ENCODE assay signal across 1 cellular context in the genomic region with DNA sequence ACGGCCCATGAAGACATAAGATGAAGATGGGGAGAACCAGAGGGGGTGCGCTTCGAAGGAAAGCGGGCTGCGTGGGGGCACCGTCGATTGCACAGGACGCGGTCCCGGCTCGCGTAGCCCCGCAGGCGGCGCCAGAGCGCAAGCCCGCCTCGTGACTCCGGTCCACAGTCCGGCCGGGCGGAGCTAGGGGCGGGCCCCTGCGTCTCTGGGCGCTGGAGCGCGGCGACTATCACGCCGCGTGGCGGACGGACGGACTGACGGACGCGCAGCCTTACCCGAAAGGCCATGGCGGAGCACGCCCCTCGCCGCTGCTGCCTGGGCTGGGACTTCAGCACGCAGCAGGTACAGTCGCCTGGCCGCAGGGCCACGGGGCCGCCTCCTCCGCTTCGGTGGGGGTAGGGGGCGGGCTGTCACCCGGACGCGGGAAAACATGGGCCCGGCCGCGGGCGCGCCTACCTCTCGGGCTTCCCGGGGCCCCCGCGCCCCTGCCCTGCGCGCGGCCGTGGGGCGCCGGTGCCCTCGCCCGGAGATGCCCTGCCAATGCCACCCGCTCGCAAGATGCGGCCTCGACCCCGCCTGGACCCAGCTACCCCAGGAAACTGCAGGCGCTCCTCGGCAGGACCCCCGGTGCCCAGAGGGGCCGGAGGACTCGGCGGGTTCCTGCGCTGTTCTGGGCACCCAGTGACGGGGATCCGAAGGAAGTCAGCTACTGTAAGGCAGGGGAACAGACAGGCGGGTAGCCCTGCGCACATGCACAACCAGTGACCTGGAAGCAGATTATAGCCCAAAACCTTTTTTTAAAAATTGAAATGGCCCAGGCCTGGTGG.
TF ChIP-seq lines count a peak whose summit lies in the region.

XYLB (plus strand) TSS at position 202 of the 827 bp plus-strand sequence; CDS start at position 286, 84 bp downstream.

TF ChIP-seq in SK-N-SH, 30 proteins besides CTCF, POLR2A, EP300 and RAD21 (continued from another document):
- TF ChIP-seq, protein P1, sequence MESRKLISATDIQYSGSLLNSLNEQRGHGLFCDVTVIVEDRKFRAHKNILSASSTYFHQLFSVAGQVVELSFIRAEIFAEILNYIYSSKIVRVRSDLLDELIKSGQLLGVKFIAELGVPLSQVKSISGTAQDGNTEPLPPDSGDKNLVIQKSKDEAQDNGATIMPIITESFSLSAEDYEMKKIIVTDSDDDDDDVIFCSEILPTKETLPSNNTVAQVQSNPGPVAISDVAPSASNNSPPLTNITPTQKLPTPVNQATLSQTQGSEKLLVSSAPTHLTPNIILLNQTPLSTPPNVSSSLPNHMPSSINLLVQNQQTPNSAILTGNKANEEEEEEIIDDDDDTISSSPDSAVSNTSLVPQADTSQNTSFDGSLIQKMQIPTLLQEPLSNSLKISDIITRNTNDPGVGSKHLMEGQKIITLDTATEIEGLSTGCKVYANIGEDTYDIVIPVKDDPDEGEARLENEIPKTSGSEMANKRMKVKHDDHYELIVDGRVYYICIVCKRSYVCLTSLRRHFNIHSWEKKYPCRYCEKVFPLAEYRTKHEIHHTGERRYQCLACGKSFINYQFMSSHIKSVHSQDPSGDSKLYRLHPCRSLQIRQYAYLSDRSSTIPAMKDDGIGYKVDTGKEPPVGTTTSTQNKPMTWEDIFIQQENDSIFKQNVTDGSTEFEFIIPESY (IDR thresholded peaks at IDR 0.05; ENCODE audit: borderline replicate concordance, low read depth) = no peak
- TF ChIP-seq TAF1 (IDR thresholded peaks at IDR 0.05; ENCODE audit: borderline replicate concordance, low read depth, low read length) = peak; percentile 31; the same call in 1 of the 2 replicates
- TF ChIP-seq, protein P2, sequence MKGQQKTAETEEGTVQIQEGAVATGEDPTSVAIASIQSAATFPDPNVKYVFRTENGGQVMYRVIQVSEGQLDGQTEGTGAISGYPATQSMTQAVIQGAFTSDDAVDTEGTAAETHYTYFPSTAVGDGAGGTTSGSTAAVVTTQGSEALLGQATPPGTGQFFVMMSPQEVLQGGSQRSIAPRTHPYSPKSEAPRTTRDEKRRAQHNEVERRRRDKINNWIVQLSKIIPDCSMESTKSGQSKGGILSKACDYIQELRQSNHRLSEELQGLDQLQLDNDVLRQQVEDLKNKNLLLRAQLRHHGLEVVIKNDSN (IDR thresholded peaks at IDR 0.05; ENCODE audit: borderline replicate concordance, low read depth) = peak; percentile 76
- TF ChIP-seq RXRA (IDR thresholded peaks at IDR 0.05; ENCODE audit: borderline replicate concordance, low read depth) = no peak
- peak; percentile 30; the same call in 1 of the 2 replicates for TF ChIP-seq NRF1 (IDR thresholded peaks at IDR 0.05; ENCODE audit: low read depth, low read length)
- no peak for TF ChIP-seq REST (IDR thresholded peaks at IDR 0.05; ENCODE audit: low read depth, low read length)
- no peak for TF ChIP-seq MEF2A (IDR thresholded peaks at IDR 0.05; ENCODE audit: borderline replicate concordance, low read depth)
- no peak for TF ChIP-seq FOXM1 (IDR thresholded peaks at IDR 0.05; ENCODE audit: low read depth)
- no peak for TF ChIP-seq JUND (IDR thresholded peaks at IDR 0.05)
- no peak for TF ChIP-seq EZH2phosphoT487 (IDR thresholded peaks at IDR 0.05; ENCODE audit: borderline replicate concordance, low read depth)
- no peak; the same call in 1 of the 2 replicates for TF ChIP-seq RCOR1 (IDR thresholded peaks at IDR 0.05; ENCODE audit: low read length)
- no peak for TF ChIP-seq ELF1 (IDR thresholded peaks at IDR 0.05)
- TF ChIP-seq SIN3A (IDR thresholded peaks at IDR 0.05; ENCODE audit: borderline replicate concordance, low read depth, low read length) = peak; percentile 86
- TF ChIP-seq FOXJ3 (CRISPR knock-in tag; IDR thresholded peaks at IDR 0.05) = no peak
- peak; percentile 96 for TF ChIP-seq MXI1 (IDR thresholded peaks at IDR 0.05; ENCODE audit: low read depth, low read length)
